Comparison of ENCODE assay signal across 20 cellular contexts in the genomic region with DNA sequence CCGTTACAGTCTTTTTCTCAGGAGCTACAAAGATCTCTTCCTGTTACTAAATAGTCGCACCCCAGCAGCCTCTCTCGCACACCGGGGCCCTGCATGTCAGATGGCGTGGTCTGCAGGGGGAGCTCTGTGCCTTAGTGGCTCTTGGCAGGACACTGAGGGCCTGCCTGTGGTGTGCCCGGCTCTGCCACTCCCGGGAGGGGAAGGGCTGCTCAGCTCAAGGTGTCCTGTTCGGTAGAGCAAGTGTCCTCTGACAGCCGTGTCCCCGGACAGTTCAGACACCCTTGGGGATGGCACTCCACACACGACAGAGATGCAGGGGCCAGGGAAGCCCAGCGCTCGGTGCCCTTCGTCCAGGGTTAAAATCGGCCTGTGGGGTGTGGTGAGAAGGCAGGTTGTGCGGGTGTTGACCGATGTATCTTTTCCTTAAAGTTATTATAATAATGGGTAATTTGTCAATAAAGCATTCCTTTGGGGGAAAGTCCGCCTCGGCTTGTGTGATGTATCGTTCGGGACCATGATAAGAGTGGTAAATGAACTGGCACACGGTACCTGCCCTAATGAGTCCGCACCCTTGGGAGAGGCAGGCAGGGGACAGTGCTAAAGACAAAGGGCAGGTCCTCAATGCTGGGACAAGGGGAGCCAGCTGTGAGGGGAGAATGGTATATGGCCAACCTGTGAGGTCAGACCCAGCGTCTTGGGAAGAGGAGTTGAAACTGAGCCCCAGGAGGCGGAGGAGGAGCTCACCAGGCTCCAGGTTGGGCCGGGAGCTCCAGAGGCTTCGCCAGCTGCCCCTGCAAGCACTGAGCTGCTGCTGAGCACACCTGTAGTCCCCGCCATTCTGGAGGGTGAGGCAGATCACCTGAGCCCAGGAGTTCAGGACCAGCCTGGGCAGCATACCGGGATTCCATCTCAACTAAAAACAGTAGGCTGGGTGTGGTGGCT. TPM values are rescaled to one million over a fixed set of nuclear protein-coding genes. Genes with fewer than 3 reads are reported as not detected.
DNase-seq lines count a peak whose midpoint lies in the region; ATAC-seq, FAIRE-seq and TF ChIP-seq lines count a peak whose summit lies in the region.
"Had no signal": no experiment of that assay in that cellular context is flagged by ENCODE, and none has a peak within 500 bp of the region (broad histone marks: within the 10 kb centered on the region; RNA-seq: fewer than 3 reads in every experiment).

No MANE protein-coding gene starts in this region.

- TF ChIP-seq CTCF in GM23338 (conservative IDR thresholded peaks at IDR 0.05; ENCODE audit: low read depth in 2 of 2), result peak in 1 of 2 experiments; percentile 62; a peak in 2 of 4 replicates
- TF ChIP-seq CTCF in PC-9 (conservative IDR thresholded peaks at IDR 0.05), result no peak
- no peak for TF ChIP-seq CTCF in endothelial cell (IDR thresholded peaks at IDR 0.05; ENCODE audit: unreplicated experiment)

- H3K9me3 Mint-ChIP-seq in GM23338, result no peaks in the 10 kb centered on the region
- H3K9me3 Mint-ChIP-seq in endothelial cell (ENCODE audit: unreplicated experiment), result no peaks in the 10 kb centered on the region
- H3K9me3 Mint-ChIP-seq: activated T-helper 17 cell treated with anti-CD3 and anti-CD28 coated beads, Interleukin-2, amount 50 U/mL, for 72 hours; immature natural killer cell had no signal

- H3K36me3 ChIP-seq in GM23338 (ENCODE audit: insufficient read depth), result peaks cover 6% of the 10 kb centered on the region; the same call in 1 of the 2 replicates
- peaks cover 32% of the 10 kb centered on the region for H3K36me3 ChIP-seq in PC-9 (ENCODE audit: low read depth)
- H3K36me3 ChIP-seq in small intestine (ENCODE audit: control insufficient read depth in 2 of 2, insufficient read depth in 2 of 2, low read length in 2 of 2), result peaks cover 4 to 8% of the 10 kb centered on the region in 2 donors
- H3K36me3 ChIP-seq: uterus had no signal

- H3K27ac ChIP-seq in GM23338 (ENCODE audit: low read depth), result peak overlapping the region; percentile 39; the same call in 1 of the 2 replicates
- H3K27ac ChIP-seq in PC-9, result peak overlapping the region; percentile 92; the same call in 1 of the 2 replicates
- peak overlapping the region; percentile 90 to 94 for H3K27ac ChIP-seq in small intestine (ENCODE audit: low read depth in 1 of 2, low read length in 1 of 2)
- H3K27ac ChIP-seq: lower lobe of right lung, SJCRH30, uterus had no signal

- H3K27me3 ChIP-seq in GM23338 (ENCODE audit: insufficient read depth), result no peaks in the 10 kb centered on the region
- no peaks in the 10 kb centered on the region for H3K27me3 ChIP-seq in PC-9 (ENCODE audit: insufficient read depth, low read depth)
- no peaks in the 10 kb centered on the region for H3K27me3 ChIP-seq in small intestine (ENCODE audit: control insufficient read depth in 2 of 2, insufficient read depth in 2 of 2, low read length in 2 of 2)
- H3K27me3 ChIP-seq: dorsolateral prefrontal cortex, SJCRH30, uterus had no signal

- no peak for DNase-seq in GM23338 (ENCODE audit: low spot score)
- no peak for DNase-seq in PC-9
- DNase-seq in endothelial cell (ENCODE audit: low spot score), result no peak
- peak; percentile 98 for DNase-seq in small intestine
- no peak for DNase-seq in NCI-H2029 (lab: John Stamatoyannopoulos, UW)
- DNase-seq in germinal center (ENCODE audit: low spot score), result no peak
- DNase-seq: head of caudate nucleus; immature natural killer cell; lower lobe of right lung; NCI-H1048; NCI-H526; SJCRH30; stimulated activated CD4-positive, alpha-beta T cell treated with anti-CD3 and anti-CD28 coated beads, Interleukin-2, amount 100 ng/mL, for 48 hours; T-helper 2 cell; uterus had no signal

- no peak overlapping the region for H3K4me3 ChIP-seq in GM23338
- no peak overlapping the region for H3K4me3 ChIP-seq in PC-9
- no peak overlapping the region for H3K4me3 ChIP-seq in small intestine (ENCODE audit: low read depth in 1 of 2, low read length in 2 of 2)
- H3K4me3 ChIP-seq: dorsolateral prefrontal cortex, lower lobe of right lung, SJCRH30, uterus had no signal

- no peaks in the 10 kb centered on the region for H3K9me2 ChIP-seq in GM23338 (ENCODE audit: insufficient read depth)
- H3K9me2 ChIP-seq in PC-9 (ENCODE audit: insufficient read depth), result no peaks in the 10 kb centered on the region

- CTCF ChIA-PET in PC-9 (lab: Charles Lee), result no interaction called here

- no peak for FAIRE-seq in small intestine (lab: Jason Lieb, UNC)

- peaks cover 17% of the 10 kb centered on the region; the same call in 1 of the 2 replicates for H4K20me1 ChIP-seq in GM23338 (replicated peaks; ENCODE audit: insufficient read depth)
- H4K20me1 ChIP-seq in PC-9 (ENCODE audit: insufficient read depth), result peaks cover 14% of the 10 kb centered on the region

- H3K4me3 Mint-ChIP-seq in GM23338 (no peak overlapping the region), endothelial cell (ENCODE audit: unreplicated experiment) (peak overlapping the region; percentile 47)
- H3K4me3 Mint-ChIP-seq: activated T-helper 17 cell treated with anti-CD3 and anti-CD28 coated beads, Interleukin-2, amount 50 U/mL, for 72 hours; immature natural killer cell had no signal

- H3K27ac Mint-ChIP-seq in GM23338, result no peak overlapping the region
- no peak overlapping the region for H3K27ac Mint-ChIP-seq in endothelial cell (ENCODE audit: unreplicated experiment)
- H3K27ac Mint-ChIP-seq: activated T-helper 17 cell treated with anti-CD3 and anti-CD28 coated beads, Interleukin-2, amount 50 U/mL, for 72 hours; immature natural killer cell had no signal

- H3F3A ChIP-seq in GM23338 (replicated peaks; ENCODE audit: low read depth) (peaks cover 25% of the 10 kb centered on the region), PC-9 (ENCODE audit: insufficient read depth, low read depth) (peaks cover 77% of the 10 kb centered on the region)

- H3K4me2 ChIP-seq in GM23338 (no peak overlapping the region), PC-9 (no peak overlapping the region)

- H3K4me1 ChIP-seq in GM23338 (ENCODE audit: insufficient read depth) (0 out of 2 replicates have a peak, but pooled peaks cover 5% of the 10 kb centered on the region), PC-9 (replicated peaks; ENCODE audit: insufficient read depth) (peaks cover 53% of the 10 kb centered on the region), small intestine (ENCODE audit: control insufficient read depth in 2 of 2, insufficient read depth in 1 of 2, low read depth in 1 of 2, low read length in 1 of 2) (peaks cover 4 to 11% of the 10 kb centered on the region in 2 donors)
- H3K4me1 ChIP-seq: SJCRH30 had no signal

- H2AFZ ChIP-seq in GM23338 (no peak overlapping the region), PC-9 (no peak overlapping the region)

- H3K79me2 ChIP-seq in GM23338 (replicated peaks; ENCODE audit: insufficient read depth) (peaks cover 13% of the 10 kb centered on the region), PC-9 (ENCODE audit: low read depth) (peaks cover 43% of the 10 kb centered on the region)

- H3K27me3 Mint-ChIP-seq in GM23338 (ENCODE audit: insufficient read depth, low read depth, poor library complexity) (peaks cover 17% of the 10 kb centered on the region), endothelial cell (ENCODE audit: unreplicated experiment) (peaks cover 11% of the 10 kb centered on the region)
- H3K27me3 Mint-ChIP-seq: activated T-helper 17 cell treated with anti-CD3 and anti-CD28 coated beads, Interleukin-2, amount 50 U/mL, for 72 hours had no signal

- intact Hi-C loops in PC-9 (cut with micrococcal nuclease; ENCODE audit: unreplicated experiment), result no loop called here

- peaks cover 9% of the 10 kb centered on the region for H3K4me1 Mint-ChIP-seq in GM23338
- H3K4me1 Mint-ChIP-seq in endothelial cell (ENCODE audit: unreplicated experiment), result peaks cover 13% of the 10 kb centered on the region

- WGBS in small intestine, 3 donors, result 26 to 65% (median 53%) methylated on average over 29 of the region's 29 CpGs

- BruUV-seq in PC-9 (replicated peaks; lab: Mats Ljungman, UMichigan), result TSS peak; percentile 12

- H3K36me3 Mint-ChIP-seq in GM23338 (ENCODE audit: low read depth) (peaks cover 35% of the 10 kb centered on the region), endothelial cell (ENCODE audit: low read depth, unreplicated experiment) (peaks cover 34% of the 10 kb centered on the region)

- POLR2A ChIA-PET in PC-9 (lab: Charles Lee; ENCODE audit: unreplicated experiment), result no interaction called here

- H3K9me3 ChIP-seq in PC-9 (ENCODE audit: insufficient read depth, low read depth) (no peaks in the 10 kb centered on the region), small intestine (ENCODE audit: control insufficient read depth, low read depth) (no peaks in the 10 kb centered on the region)
- H3K9me3 ChIP-seq: lower lobe of right lung, SJCRH30, uterus had no signal

- ATAC-seq in GM23338 (peak; percentile 8; the same call in 2 of the 3 replicates), GM21390 (IDR thresholded peaks at IDR 0.05; ENCODE audit: unreplicated experiment) (no peak)
- ATAC-seq: activated T-helper 17 cell treated with anti-CD3 and anti-CD28 coated beads, Interleukin-2, amount 50 U/mL, for 72 hours; lower lobe of right lung had no signal

TF ChIP-seq in GM23338, 12 proteins besides CTCF, POLR2A, EP300 and RAD21 (continues in another document):
- TF ChIP-seq ZNF331 (CRISPR knock-in tag; IDR thresholded peaks at IDR 0.05; ENCODE audit: low read depth), result no peak
- no peak for TF ChIP-seq EZH2 (IDR thresholded peaks at IDR 0.05; ENCODE audit: low read depth, unreplicated experiment)

RNA-seq across cellular contexts. Expression of a gene that starts 3.6 kb away (rescaled TPM):
- total RNA-seq in GM23338 (2014; rRNA removed; shearing (Covaris generic)), result 29.5 and 33.5 TPM in 2 replicates
- polyA plus RNA-seq in GM23338 (2016; fragmentation: Nextera tagmentation; extraction: Ambion mirVana) (6.9 and 7.1 TPM in 2 replicates), small intestine (10 to 100 TPM; 37.0 to 52.3 (median 43.7) TPM)
- total RNA-seq in PC-9 (2021) (47.0 and 48.1 TPM in 2 replicates), endothelial cell (ENCODE audit: unreplicated experiment) (54.4 TPM)

RNA-seq across cellular contexts. Expression of a gene that starts 26.3 kb away (rescaled TPM):
- 103 and 104 TPM in 2 replicates for total RNA-seq in GM23338 (2014; rRNA removed; shearing (Covaris generic))
- polyA plus RNA-seq in GM23338 (2016; fragmentation: Nextera tagmentation; extraction: Ambion mirVana) (39.5 and 40.2 TPM in 2 replicates), small intestine (10 to 100 TPM; 67.2 to 87.7 (median 72.7) TPM)
- total RNA-seq in PC-9 (2021) (149 and 158 TPM in 2 replicates), endothelial cell (ENCODE audit: unreplicated experiment) (85.5 TPM)

RNA-seq across cellular contexts. Expression of a gene that starts 30.0 kb away (rescaled TPM):
- not detected in 2 replicates for total RNA-seq in GM23338 (2014; rRNA removed; shearing (Covaris generic))
- polyA plus RNA-seq in GM23338 (2016; fragmentation: Nextera tagmentation; extraction: Ambion mirVana) (not detected in 2 replicates), small intestine (under 1 TPM in 2 of 3 donors, not detected in 1; 0.34 to 0.67 TPM)
- total RNA-seq in PC-9 (2021) (not detected in 2 replicates), endothelial cell (ENCODE audit: unreplicated experiment) (not detected)
- total RNA-seq: fibroblast of lung, lower lobe of right lung, SJCRH30, skeletal muscle tissue, uterus had no signal
- polyA plus RNA-seq: fibroblast of lung had no signal

Comparison
In these comparisons a context has a peak if more than half of its experiments do, and no peak if none do; other contexts are left out.
1. H3K27ac ChIP-seq: peak in every context shown above with its lines; median percentile 92 in PC-9; 92 in small intestine; 39 in GM23338.